In genomic region chr5:179326176-179326997, GRCh38 we compare ENCODE assay signal across 11 cellular contexts. TPM values are rescaled to one million over a fixed set of nuclear protein-coding genes. Genes with fewer than 3 reads are reported as not detected.
DNase-seq lines count a peak whose midpoint lies in the region; ATAC-seq and TF ChIP-seq lines count a peak whose summit lies in the region.
"Had no signal": no experiment of that assay in that cellular context is flagged by ENCODE, and none has a peak within 500 bp of the region (broad histone marks: within the 10 kb centered on the region; RNA-seq: fewer than 3 reads in every experiment).

No MANE protein-coding gene starts in this region.

- H3K4me1 ChIP-seq in iPS-18a (ENCODE audit: control insufficient read depth, low read depth, low read length) (no peaks in the 10 kb centered on the region), gastrocnemius medialis (peaks cover 0 to 8% of the 10 kb centered on the region in 2 donors)

- intact Hi-C loops in gastrocnemius medialis (cut with DNase I; ENCODE audit: low total_unique reads), result no loop called here
- intact Hi-C loops in activated CD4-positive, alpha-beta memory T cell treated with anti-CD3 and anti-CD28 coated beads for 36 hours (cut with micrococcal nuclease), result no loop called here

- TF ChIP-seq CTCF in choroid plexus epithelial cell (conservative IDR thresholded peaks at IDR 0.05; ENCODE audit: low read depth, low read length), result no peak
- no peak for TF ChIP-seq CTCF in gastrocnemius medialis (IDR thresholded peaks at IDR 0.05 in 4 of 5, conservative IDR thresholded peaks at IDR 0.05 in 1 of 5)
- TF ChIP-seq CTCF in progenitor cell of endocrine pancreas (IDR thresholded peaks at IDR 0.05; ENCODE audit: unreplicated experiment), result no peak

- H3K27me3 Mint-ChIP-seq in progenitor cell of endocrine pancreas, result peaks cover 37% of the 10 kb centered on the region
- peaks cover 15% of the 10 kb centered on the region for H3K27me3 Mint-ChIP-seq in activated CD4-positive, alpha-beta memory T cell treated with anti-CD3 and anti-CD28 coated beads for 36 hours

- POLR2A ChIA-PET in activated CD4-positive, alpha-beta memory T cell treated with anti-CD3 and anti-CD28 coated beads for 36 hours (lab: Charles Lee), result no interaction called here

- H3K27ac ChIP-seq in iPS-18a (ENCODE audit: low read length) (no peak overlapping the region), gastrocnemius medialis (peak overlapping the region in 3 of 4 donors; percentile 34 to 38 (median 35))

- in situ Hi-C loops in gastrocnemius medialis (cut with MboI; ENCODE audit: low sequenced_read_pairs in 4 of 4), result no loop called here

- H3K27ac Mint-ChIP-seq in progenitor cell of endocrine pancreas, result no peak overlapping the region
- H3K27ac Mint-ChIP-seq in activated CD4-positive, alpha-beta memory T cell treated with anti-CD3 and anti-CD28 coated beads for 36 hours, result no peak overlapping the region
- H3K27ac Mint-ChIP-seq: naive B cell had no signal

- no peak overlapping the region for H3K4me3 ChIP-seq in choroid plexus epithelial cell (ENCODE audit: low read depth, low read length)
- H3K4me3 ChIP-seq in iPS-18a (ENCODE audit: low read length), result peak overlapping the region; percentile 73
- no peak overlapping the region for H3K4me3 ChIP-seq in gastrocnemius medialis

- peak; percentile 89 for DNase-seq in GM03348 (ENCODE audit: low spot score)
- peak; percentile 90 for DNase-seq in choroid plexus epithelial cell (ENCODE audit: low read depth)
- DNase-seq in gastrocnemius medialis, result peak; percentile 28 to 65
- DNase-seq in progenitor cell of endocrine pancreas (ENCODE audit: low spot score, unreplicated experiment), result no peak
- DNase-seq in NCI-H524 treated with DMSO at 0.1 percent for 48 hours (lab: John Stamatoyannopoulos, UW), result no peak
- no peak for DNase-seq in T-helper 2 cell
- DNase-seq in activated CD4-positive, alpha-beta memory T cell treated with anti-CD3 and anti-CD28 coated beads for 36 hours, result no peak
- DNase-seq: activated gamma-delta T cell, MV-4-11, naive B cell had no signal

- no peak overlapping the region for H3K9ac ChIP-seq in iPS-18a (ENCODE audit: low read length)

- H3K9me3 Mint-ChIP-seq in progenitor cell of endocrine pancreas (ENCODE audit: low read depth), result no peaks in the 10 kb centered on the region
- H3K9me3 Mint-ChIP-seq in activated CD4-positive, alpha-beta memory T cell treated with anti-CD3 and anti-CD28 coated beads for 36 hours, result no peaks in the 10 kb centered on the region

- no peaks in the 10 kb centered on the region for H3K4me1 Mint-ChIP-seq in progenitor cell of endocrine pancreas (ENCODE audit: low read depth)
- H3K4me1 Mint-ChIP-seq in activated CD4-positive, alpha-beta memory T cell treated with anti-CD3 and anti-CD28 coated beads for 36 hours (ENCODE audit: low read depth), result no peaks in the 10 kb centered on the region
- H3K4me1 Mint-ChIP-seq: naive B cell had no signal

- H3K36me3 Mint-ChIP-seq in progenitor cell of endocrine pancreas (ENCODE audit: insufficient read depth), result no peaks in the 10 kb centered on the region
- no peaks in the 10 kb centered on the region for H3K36me3 Mint-ChIP-seq in activated CD4-positive, alpha-beta memory T cell treated with anti-CD3 and anti-CD28 coated beads for 36 hours
- H3K36me3 Mint-ChIP-seq: naive B cell had no signal

- no peaks in the 10 kb centered on the region for H3K36me3 ChIP-seq in iPS-18a (ENCODE audit: control insufficient read depth, low read depth, low read length)
- H3K36me3 ChIP-seq in gastrocnemius medialis, result no peaks in the 10 kb centered on the region

- CTCF ChIA-PET in activated CD4-positive, alpha-beta memory T cell treated with anti-CD3 and anti-CD28 coated beads for 36 hours (lab: Charles Lee), result no interaction called here

- H3K9me3 ChIP-seq in iPS-18a (ENCODE audit: control insufficient read depth, low read depth, low read length) (no peaks in the 10 kb centered on the region), gastrocnemius medialis (no peaks in the 10 kb centered on the region)

- H3K4me3 Mint-ChIP-seq in progenitor cell of endocrine pancreas (ENCODE audit: low read depth), result no peak overlapping the region
- H3K4me3 Mint-ChIP-seq in activated CD4-positive, alpha-beta memory T cell treated with anti-CD3 and anti-CD28 coated beads for 36 hours, result no peak overlapping the region

- no peak for TF ChIP-seq POLR2A in gastrocnemius medialis (IDR thresholded peaks at IDR 0.05)

- ATAC-seq in gastrocnemius medialis, result peak; percentile 56 to 66

- H3K27me3 ChIP-seq in iPS-18a (ENCODE audit: control insufficient read depth, insufficient read depth, low read length), result peaks cover 14% of the 10 kb centered on the region
- H3K27me3 ChIP-seq in gastrocnemius medialis, result peaks cover 0 to 4% (median 2%) of the 10 kb centered on the region in 3 donors

RNA-seq across cellular contexts. Expression of gene ADAMTS2, which starts 18.9 kb away (rescaled TPM):
- 1 to 10 TPM in 3 of 4 donors, under 1 TPM in 1; 0.78 to 3.8 (median 2.0) TPM for total RNA-seq in gastrocnemius medialis
- total RNA-seq in progenitor cell of endocrine pancreas, result 2.1 and 2.5 TPM in 2 replicates
- total RNA-seq in activated CD4-positive, alpha-beta memory T cell treated with anti-CD3 and anti-CD28 coated beads for 36 hours, result not detected

Comparison
In these comparisons a context has a peak if more than half of its experiments do, and no peak if none do; other contexts are left out.
1. DNase-seq: peak in GM03348 (single experiment), choroid plexus epithelial cell (single experiment) and gastrocnemius medialis (2 of 2); none in progenitor cell of endocrine pancreas (single experiment), NCI-H524 treated with DMSO at 0.1 percent for 48 hours (single experiment), T-helper 2 cell (0 of 5) and activated CD4-positive, alpha-beta memory T cell treated with anti-CD3 and anti-CD28 coated beads for 36 hours (single experiment).